ENCODE assay signal across 8 cellular contexts in the genomic region with DNA sequence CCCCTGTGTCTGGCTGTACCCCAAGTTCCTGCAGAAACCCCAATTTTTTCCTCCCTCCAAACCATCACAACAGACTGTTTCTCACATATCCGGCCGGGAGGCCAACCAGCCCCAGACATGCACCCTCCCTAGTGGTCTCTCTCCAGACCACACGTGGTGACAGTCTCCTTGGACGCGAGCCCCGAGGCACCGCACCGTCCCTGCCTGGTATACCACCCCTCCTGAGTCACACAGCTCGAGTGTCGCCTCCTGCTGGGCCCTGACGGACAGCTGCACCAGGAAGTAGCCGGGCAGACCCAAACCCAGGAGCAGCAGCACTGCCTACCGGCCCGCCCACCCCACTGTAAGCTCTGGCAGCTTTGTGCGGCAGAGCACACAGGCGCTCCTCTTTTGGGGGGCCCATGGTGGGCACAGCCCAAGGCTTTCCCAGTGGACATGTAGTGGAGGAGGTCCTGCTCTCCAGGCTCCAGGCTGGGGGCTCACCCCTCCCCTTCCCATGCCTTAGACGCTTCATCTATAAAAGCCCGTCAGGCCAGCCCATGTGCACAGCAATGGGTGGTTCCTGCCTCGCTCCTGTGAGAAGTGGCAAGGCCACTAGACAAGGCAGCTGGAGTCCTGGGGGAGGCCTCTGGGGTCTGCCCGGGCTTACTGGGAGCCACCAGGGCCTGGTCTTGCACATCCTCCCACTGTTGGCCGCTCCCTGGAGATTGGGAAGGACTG.
DNase-seq lines count a peak whose midpoint lies in the region; ATAC-seq lines count a peak whose summit lies in the region.

No MANE protein-coding gene starts in this region.

- H3K9ac ChIP-seq in HUES6 (ENCODE audit: low read length) (no peak overlapping the region), iPS-15b (ENCODE audit: low read depth, low read length) (peak overlapping the region; percentile 37)

- ATAC-seq in stimulated activated naive CD8-positive, alpha-beta T cell treated with anti-CD3 and anti-CD28 coated beads, Interleukin-15, amount 100 ng/mL, for 72 hours, result peak; percentile 2
- ATAC-seq in HG03108 (IDR thresholded peaks at IDR 0.05; ENCODE audit: unreplicated experiment), result no peak

- no peak overlapping the region for H3K4me3 ChIP-seq in HUES6 (ENCODE audit: low read depth, low read length)
- H3K4me3 ChIP-seq in iPS-15b (ENCODE audit: low read depth, low read length), result no peak overlapping the region

- H3K36me3 ChIP-seq in HUES6 (ENCODE audit: control insufficient read depth, insufficient read depth, low read length) (peaks cover 34% of the 10 kb centered on the region), iPS-15b (ENCODE audit: control insufficient read depth, insufficient read depth, low read length) (peaks cover 25% of the 10 kb centered on the region)

- H3K4me1 ChIP-seq in HUES6 (ENCODE audit: control insufficient read depth, insufficient read depth, low read length) (peaks cover 56% of the 10 kb centered on the region), iPS-15b (ENCODE audit: control insufficient read depth, insufficient read depth, low read length) (no peaks in the 10 kb centered on the region)

- peak overlapping the region in 1 of 2 donors; percentile 74 for H3K27ac Mint-ChIP-seq in stimulated activated naive CD8-positive, alpha-beta T cell treated with anti-CD3 and anti-CD28 coated beads, Interleukin-15, amount 100 ng/mL, for 72 hours

- DNase-seq in DMS79 treated with DMSO at 0.1 percent for 48 hours (lab: John Stamatoyannopoulos, UW) (peak; percentile 63), HuH-7.5 (ENCODE audit: low spot score) (no peak), NCI-H187 (lab: John Stamatoyannopoulos, UW) (no peak)
- peak in 1 of 2 donors; percentile 28 for DNase-seq in stimulated activated naive CD8-positive, alpha-beta T cell treated with anti-CD3 and anti-CD28 coated beads, Interleukin-15, amount 100 ng/mL, for 72 hours

- H3K9me3 Mint-ChIP-seq in stimulated activated naive CD8-positive, alpha-beta T cell treated with anti-CD3 and anti-CD28 coated beads, Interleukin-15, amount 100 ng/mL, for 72 hours, result no peaks in the 10 kb centered on the region

- H3K9me3 ChIP-seq in HUES6 (ENCODE audit: control insufficient read depth, insufficient read depth, low read depth, low read length) (no peaks in the 10 kb centered on the region), iPS-15b (ENCODE audit: control insufficient read depth, insufficient read depth, low read length) (no peaks in the 10 kb centered on the region)

- H3K27ac ChIP-seq in HUES6 (ENCODE audit: low read depth, low read length), result peak overlapping the region; percentile 39; the same call in 1 of the 2 replicates
- H3K27ac ChIP-seq in angular gyrus (ENCODE audit: low read depth, low read length), result peak overlapping the region; percentile 92

- H3K27me3 ChIP-seq in HUES6 (ENCODE audit: control insufficient read depth, insufficient read depth, low read length) (no peaks in the 10 kb centered on the region), iPS-15b (ENCODE audit: control insufficient read depth, insufficient read depth, low read length) (no peaks in the 10 kb centered on the region)

- H3K4me3 Mint-ChIP-seq in stimulated activated naive CD8-positive, alpha-beta T cell treated with anti-CD3 and anti-CD28 coated beads, Interleukin-15, amount 100 ng/mL, for 72 hours, result peak overlapping the region in 1 of 2 donors; percentile 81

- H3K27me3 Mint-ChIP-seq in stimulated activated naive CD8-positive, alpha-beta T cell treated with anti-CD3 and anti-CD28 coated beads, Interleukin-15, amount 100 ng/mL, for 72 hours, result no peaks in the 10 kb centered on the region

- peaks cover 65% of the 10 kb centered on the region for H3K4me1 Mint-ChIP-seq in stimulated activated naive CD8-positive, alpha-beta T cell treated with anti-CD3 and anti-CD28 coated beads, Interleukin-15, amount 100 ng/mL, for 72 hours
